In the genomic region with DNA sequence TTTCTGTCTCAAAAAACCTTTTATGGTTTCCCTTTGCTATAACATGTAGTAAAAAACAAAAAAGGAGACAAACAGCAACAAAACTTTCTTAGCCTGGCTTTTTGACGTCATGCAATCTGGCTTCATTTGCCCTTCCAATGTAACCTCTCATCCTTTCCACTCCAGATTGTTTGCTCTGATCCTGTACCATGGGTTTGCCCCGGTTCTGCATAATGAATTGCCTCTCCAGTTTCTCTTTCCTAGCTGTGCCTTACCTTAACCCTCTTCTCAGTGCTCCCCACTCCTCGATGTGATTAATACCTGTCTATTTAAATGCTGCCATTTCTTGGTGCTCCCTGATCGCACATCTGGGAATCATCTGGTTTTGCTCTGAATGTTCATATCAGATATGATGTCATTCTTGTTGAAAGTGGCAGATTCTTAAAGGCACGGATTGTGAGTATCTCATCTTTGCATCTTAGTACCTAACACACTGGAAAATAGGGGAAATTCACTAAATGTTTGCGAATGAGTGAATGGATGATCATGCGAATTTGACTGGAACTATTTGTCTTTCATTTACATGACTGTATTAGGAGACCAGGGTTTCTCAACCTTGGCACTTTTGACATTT, we compare ENCODE assay signal across 1 cellular context.
TF ChIP-seq lines count a peak whose summit lies in the region.

No MANE protein-coding gene starts in this region.

TF ChIP-seq in SK-N-SH treated with all-trans-retinoic acid at 6 μM for 48 hours, 23 proteins besides CTCF, POLR2A, EP300 and RAD21 (continued from another document):
- TF ChIP-seq CSRNP3 (CRISPR knock-in tag; IDR thresholded peaks at IDR 0.05) (no peak), ZFP30 (CRISPR knock-in tag; IDR thresholded peaks at IDR 0.05) (no peak), TCF4 (CRISPR knock-in tag; IDR thresholded peaks at IDR 0.05; ENCODE audit: borderline replicate concordance) (peak; percentile 85; the same call in 1 of the 2 replicates), ZC3H10 (CRISPR knock-in tag; IDR thresholded peaks at IDR 0.05) (no peak), TOX (CRISPR knock-in tag; IDR thresholded peaks at IDR 0.05; ENCODE audit: borderline replicate concordance) (no peak), SNAI2 (CRISPR knock-in tag; IDR thresholded peaks at IDR 0.05) (no peak), ZNF565 (CRISPR knock-in tag; conservative IDR thresholded peaks at IDR 0.05; ENCODE audit: low read depth) (no peak)
- TF ChIP-seq, protein P1, sequence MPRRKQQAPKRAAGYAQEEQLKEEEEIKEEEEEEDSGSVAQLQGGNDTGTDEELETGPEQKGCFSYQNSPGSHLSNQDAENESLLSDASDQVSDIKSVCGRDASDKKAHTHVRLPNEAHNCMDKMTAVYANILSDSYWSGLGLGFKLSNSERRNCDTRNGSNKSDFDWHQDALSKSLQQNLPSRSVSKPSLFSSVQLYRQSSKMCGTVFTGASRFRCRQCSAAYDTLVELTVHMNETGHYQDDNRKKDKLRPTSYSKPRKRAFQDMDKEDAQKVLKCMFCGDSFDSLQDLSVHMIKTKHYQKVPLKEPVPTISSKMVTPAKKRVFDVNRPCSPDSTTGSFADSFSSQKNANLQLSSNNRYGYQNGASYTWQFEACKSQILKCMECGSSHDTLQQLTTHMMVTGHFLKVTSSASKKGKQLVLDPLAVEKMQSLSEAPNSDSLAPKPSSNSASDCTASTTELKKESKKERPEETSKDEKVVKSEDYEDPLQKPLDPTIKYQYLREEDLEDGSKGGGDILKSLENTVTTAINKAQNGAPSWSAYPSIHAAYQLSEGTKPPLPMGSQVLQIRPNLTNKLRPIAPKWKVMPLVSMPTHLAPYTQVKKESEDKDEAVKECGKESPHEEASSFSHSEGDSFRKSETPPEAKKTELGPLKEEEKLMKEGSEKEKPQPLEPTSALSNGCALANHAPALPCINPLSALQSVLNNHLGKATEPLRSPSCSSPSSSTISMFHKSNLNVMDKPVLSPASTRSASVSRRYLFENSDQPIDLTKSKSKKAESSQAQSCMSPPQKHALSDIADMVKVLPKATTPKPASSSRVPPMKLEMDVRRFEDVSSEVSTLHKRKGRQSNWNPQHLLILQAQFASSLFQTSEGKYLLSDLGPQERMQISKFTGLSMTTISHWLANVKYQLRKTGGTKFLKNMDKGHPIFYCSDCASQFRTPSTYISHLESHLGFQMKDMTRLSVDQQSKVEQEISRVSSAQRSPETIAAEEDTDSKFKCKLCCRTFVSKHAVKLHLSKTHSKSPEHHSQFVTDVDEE (CRISPR knock-in tag; IDR thresholded peaks at IDR 0.05) = no peak
- TF ChIP-seq, protein P2, sequence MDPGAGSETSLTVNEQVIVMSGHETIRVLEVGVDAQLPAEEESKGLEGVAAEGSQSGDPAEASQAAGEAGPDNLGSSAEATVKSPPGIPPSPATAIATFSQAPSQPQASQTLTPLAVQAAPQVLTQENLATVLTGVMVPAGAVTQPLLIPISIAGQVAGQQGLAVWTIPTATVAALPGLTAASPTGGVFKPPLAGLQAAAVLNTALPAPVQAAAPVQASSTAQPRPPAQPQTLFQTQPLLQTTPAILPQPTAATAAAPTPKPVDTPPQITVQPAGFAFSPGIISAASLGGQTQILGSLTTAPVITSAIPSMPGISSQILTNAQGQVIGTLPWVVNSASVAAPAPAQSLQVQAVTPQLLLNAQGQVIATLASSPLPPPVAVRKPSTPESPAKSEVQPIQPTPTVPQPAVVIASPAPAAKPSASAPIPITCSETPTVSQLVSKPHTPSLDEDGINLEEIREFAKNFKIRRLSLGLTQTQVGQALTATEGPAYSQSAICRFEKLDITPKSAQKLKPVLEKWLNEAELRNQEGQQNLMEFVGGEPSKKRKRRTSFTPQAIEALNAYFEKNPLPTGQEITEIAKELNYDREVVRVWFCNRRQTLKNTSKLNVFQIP (CRISPR knock-in tag; IDR thresholded peaks at IDR 0.05; ENCODE audit: borderline replicate concordance, low read depth) = no peak
